11 cellular contexts compared by ENCODE assay signal in genomic region chr1:213669964-213670691, GRCh38.
A peak's percentile ranks its signal among the peaks of the same experiment; 100 is the strongest.
DNase-seq lines count a peak whose midpoint lies in the region; ATAC-seq and TF ChIP-seq lines count a peak whose summit lies in the region.
"Had no signal": no experiment of that assay in that cellular context is flagged by ENCODE, and none has a peak within 500 bp of the region (broad histone marks: within the 10 kb centered on the region; RNA-seq: fewer than 3 reads in every experiment).

No MANE protein-coding gene starts in this region.

- H3K4me2 ChIP-seq in GM23338: peak overlapping the region; percentile 41

- WGBS in liver: 47% methylated on average over 2 of the region's 2 CpGs

- H3K9me3 ChIP-seq in liver (ENCODE audit: control insufficient read depth in 4 of 4, low read length in 3 of 4): no peaks in the 10 kb centered on the region
- H3K9me3 ChIP-seq: ascending aorta, uterus had no signal

- DNase-seq in GM23338 (ENCODE audit: low spot score): peak; percentile 86
- DNase-seq in NCI-H146 treated with DMSO at 0.1 percent for 48 hours (lab: John Stamatoyannopoulos, UW; ENCODE audit: unreplicated experiment): peak; percentile 93
- peak; percentile 76 for DNase-seq in SW480 (ENCODE audit: low spot score)
- no peak for DNase-seq in DMS114 treated with DMSO at 0.1 percent for 48 hours (lab: John Stamatoyannopoulos, UW; ENCODE audit: unreplicated experiment)
- DNase-seq in NCI-H446 (lab: John Stamatoyannopoulos, UW): no peak
- DNase-seq: NCI-H446 treated with DMSO at 0.1 percent for 48 hours, uterus had no signal

- H3K36me3 Mint-ChIP-seq in GM23338 (ENCODE audit: low read depth): no peaks in the 10 kb centered on the region

- H3K9ac ChIP-seq in liver (ENCODE audit: low read depth in 1 of 2, low read length in 2 of 2): no peak overlapping the region

- H3K4me1 ChIP-seq in GM23338 (ENCODE audit: insufficient read depth): peaks cover 15% of the 10 kb centered on the region
- peaks cover 0 to 8% (median 0%) of the 10 kb centered on the region in 4 donors for H3K4me1 ChIP-seq in liver (ENCODE audit: control insufficient read depth in 4 of 4, insufficient read depth in 4 of 4, low read length in 3 of 4)
- H3K4me1 ChIP-seq: ascending aorta, uterus had no signal

- peak; percentile 98 for ATAC-seq in GM23338
- no peak for ATAC-seq in HG03565 (IDR thresholded peaks at IDR 0.05; ENCODE audit: unreplicated experiment)
- ATAC-seq: sciatic nerve had no signal

- no peaks in the 10 kb centered on the region for H3K27me3 Mint-ChIP-seq in GM23338 (ENCODE audit: insufficient read depth, low read depth, poor library complexity)

- peaks cover 33% of the 10 kb centered on the region for H3K9me2 ChIP-seq in GM23338 (ENCODE audit: insufficient read depth)

- no peak overlapping the region for H2AFZ ChIP-seq in GM23338

- peak; percentile 75 to 78 for TF ChIP-seq RAD21 in liver (IDR thresholded peaks at IDR 0.05)

- peaks cover 18% of the 10 kb centered on the region for H3K4me1 Mint-ChIP-seq in GM23338

- peaks cover 8% of the 10 kb centered on the region; the same call in 2 of the 3 replicates for H3K9me3 Mint-ChIP-seq in GM23338

- no peaks in the 10 kb centered on the region for H4K20me1 ChIP-seq in GM23338 (replicated peaks; ENCODE audit: insufficient read depth)

- H3K27ac ChIP-seq in GM23338 (ENCODE audit: low read depth) (peak overlapping the region; percentile 30; the same call in 1 of the 2 replicates), liver (ENCODE audit: low read depth in 1 of 2, low read length in 2 of 2) (peak overlapping the region in 1 of 2 donors; percentile 33)
- H3K27ac ChIP-seq: ascending aorta, uterus had no signal

- H3K4me3 ChIP-seq in GM23338 (no peak overlapping the region; the same call in 1 of the 2 replicates), liver (ENCODE audit: low read depth in 1 of 3, low read length in 3 of 3) (no peak overlapping the region)
- H3K4me3 ChIP-seq: ascending aorta, uterus had no signal

- no peaks in the 10 kb centered on the region for H3K27me3 ChIP-seq in GM23338 (ENCODE audit: insufficient read depth)
- H3K27me3 ChIP-seq in liver (ENCODE audit: control insufficient read depth in 4 of 4, insufficient read depth in 4 of 4, low read length in 3 of 4): no peaks in the 10 kb centered on the region
- H3K27me3 ChIP-seq: ascending aorta, uterus had no signal

- no peaks in the 10 kb centered on the region for H3F3A ChIP-seq in GM23338 (replicated peaks; ENCODE audit: low read depth)

- H3K79me2 ChIP-seq in GM23338 (replicated peaks; ENCODE audit: insufficient read depth): no peaks in the 10 kb centered on the region

- TF ChIP-seq CTCF in GM23338 (conservative IDR thresholded peaks at IDR 0.05; ENCODE audit: low read depth in 2 of 2): peak; percentile 37 to 46
- TF ChIP-seq CTCF in liver (IDR thresholded peaks at IDR 0.05; ENCODE audit: low read depth, low read length, missing input control): peak; percentile 16

- no peak overlapping the region for H3K27ac Mint-ChIP-seq in GM23338

- H3K36me3 ChIP-seq in GM23338 (ENCODE audit: insufficient read depth) (no peaks in the 10 kb centered on the region), liver (ENCODE audit: control insufficient read depth in 4 of 4, insufficient read depth in 3 of 4, low read depth in 1 of 4, low read length in 3 of 4) (no peaks in the 10 kb centered on the region)
- H3K36me3 ChIP-seq: ascending aorta, uterus had no signal

- H3K4me3 Mint-ChIP-seq in GM23338: 0 out of 3 replicates have a peak overlapping the region, but pooled peaks have one; percentile 13

TF ChIP-seq in GM23338, 12 proteins besides CTCF, POLR2A, EP300 and RAD21 (continues in another document):
- TF ChIP-seq STAT1 (IDR thresholded peaks at IDR 0.05; ENCODE audit: unreplicated experiment): no peak
- TF ChIP-seq ZNF331 (CRISPR knock-in tag; IDR thresholded peaks at IDR 0.05; ENCODE audit: low read depth): no peak

TF ChIP-seq in liver, 16 proteins besides CTCF, POLR2A, EP300 and RAD21:
- TF ChIP-seq YY1 (IDR thresholded peaks at IDR 0.05) (no peak), REST (IDR thresholded peaks at IDR 0.05) (no peak), ATF3 (IDR thresholded peaks at IDR 0.05) (no peak), ZBTB33 (IDR thresholded peaks at IDR 0.05) (no peak), SP1 (IDR thresholded peaks at IDR 0.05) (no peak), RXRA (IDR thresholded peaks at IDR 0.05) (no peak), HNF4A (conservative IDR thresholded peaks at IDR 0.05) (no peak), GABPA (IDR thresholded peaks at IDR 0.05 in 1 of 2, conservative IDR thresholded peaks at IDR 0.05 in 1 of 2) (no peak), JUND (IDR thresholded peaks at IDR 0.05) (no peak), TAF1 (conservative IDR thresholded peaks at IDR 0.05) (no peak), FOXA2 (IDR thresholded peaks at IDR 0.05) (no peak)
TF ChIP-seq in liver: peak in this region for 0.

Comparison
In these comparisons a context has a peak if more than half of its experiments do, and no peak if none do; other contexts are left out.
1. DNase-seq: peak in GM23338 (single experiment), NCI-H146 treated with DMSO at 0.1 percent for 48 hours (single experiment) and SW480 (single experiment); none in DMS114 treated with DMSO at 0.1 percent for 48 hours (single experiment) and NCI-H446 (0 of 2).